In genomic region chr12:23349550-23349949, GRCh38 we compare ENCODE assay signal across 19 cellular contexts.
A peak's percentile ranks its signal among the peaks of the same experiment; 100 is the strongest.
DNase-seq lines count a peak whose midpoint lies in the region; ATAC-seq and TF ChIP-seq lines count a peak whose summit lies in the region.
"Had no signal": no experiment of that assay in that cellular context is flagged by ENCODE, and none has a peak within 500 bp of the region (broad histone marks: within the 10 kb centered on the region; RNA-seq: fewer than 3 reads in every experiment).

No MANE protein-coding gene starts in this region.

- no peak for TF ChIP-seq CTCF in nephron progenitor cell (IDR thresholded peaks at IDR 0.05)

- H3K36me3 Mint-ChIP-seq in nephron progenitor cell (ENCODE audit: low read depth): no peaks in the 10 kb centered on the region
- H3K36me3 Mint-ChIP-seq: CD4-positive, CD25-positive, alpha-beta regulatory T cell; CD8-positive, alpha-beta memory T cell had no signal

- no peaks in the 10 kb centered on the region for H3K9me3 Mint-ChIP-seq in nephron progenitor cell
- H3K9me3 Mint-ChIP-seq: H9 had no signal

- H3K27ac Mint-ChIP-seq in nephron progenitor cell: peak overlapping the region; percentile 13
- H3K27ac Mint-ChIP-seq: CD4-positive, CD25-positive, alpha-beta regulatory T cell; CD8-positive, alpha-beta memory T cell; H9 had no signal

- no peaks in the 10 kb centered on the region for H3K27me3 Mint-ChIP-seq in nephron progenitor cell (ENCODE audit: low read depth, poor library complexity)
- H3K27me3 Mint-ChIP-seq: CD4-positive, CD25-positive, alpha-beta regulatory T cell; CD8-positive, alpha-beta memory T cell had no signal

- ATAC-seq in SK-N-SH treated with all-trans-retinoic acid at 6 μM for 48 hours (no peak), GM21447 (IDR thresholded peaks at IDR 0.05; ENCODE audit: unreplicated experiment) (no peak)
- ATAC-seq: GM12878, HepG2 had no signal

- no peaks in the 10 kb centered on the region for H3K4me1 Mint-ChIP-seq in nephron progenitor cell
- H3K4me1 Mint-ChIP-seq: CD4-positive, CD25-positive, alpha-beta regulatory T cell; CD8-positive, alpha-beta memory T cell had no signal

- H3K4me3 Mint-ChIP-seq in nephron progenitor cell: no peak overlapping the region
- H3K4me3 Mint-ChIP-seq: CD4-positive, CD25-positive, alpha-beta regulatory T cell; CD8-positive, alpha-beta memory T cell; H9 had no signal

- DNase-seq in MV-4-11 (lab: John Stamatoyannopoulos, UW) (peak; percentile 8), NCI-H526 treated with DMSO at 0.1 percent for 48 hours (lab: John Stamatoyannopoulos, UW) (peak; percentile 42), nephron progenitor cell (no peak), NCI-H1105 treated with DMSO at 0.1 percent for 48 hours (lab: John Stamatoyannopoulos, UW) (no peak)
- DNase-seq: ACHN; BE2C; C1 segment of cervical spinal cord; CD4-positive, CD25-positive, alpha-beta regulatory T cell; CD8-positive, alpha-beta memory T cell; COR-L47; DMS 273 treated with DMSO at 0.1 percent for 48 hours; DMS53; DND-41; EL; H9 had no signal

TF ChIP-seq in SK-N-SH treated with all-trans-retinoic acid at 6 μM for 48 hours, 23 proteins besides CTCF, POLR2A, EP300 and RAD21:
- TF ChIP-seq ISL1 (CRISPR knock-in tag; IDR thresholded peaks at IDR 0.05): peak; percentile 51
- TF ChIP-seq TSHZ2 (CRISPR knock-in tag; IDR thresholded peaks at IDR 0.05): peak; percentile 14; the same call in 1 of the 2 replicates
- TF ChIP-seq TOX (CRISPR knock-in tag; IDR thresholded peaks at IDR 0.05; ENCODE audit: borderline replicate concordance): no peak
TF ChIP-seq in SK-N-SH treated with all-trans-retinoic acid at 6 μM for 48 hours: peak in this region for 2.

Comparison
In these comparisons a context has a peak if more than half of its experiments do, and no peak if none do; other contexts are left out.
1. DNase-seq: peak in MV-4-11 (single experiment) and NCI-H526 treated with DMSO at 0.1 percent for 48 hours (single experiment); none in nephron progenitor cell (single experiment) and NCI-H1105 treated with DMSO at 0.1 percent for 48 hours (single experiment).